24 cellular contexts compared by ENCODE assay signal in the genomic region with DNA sequence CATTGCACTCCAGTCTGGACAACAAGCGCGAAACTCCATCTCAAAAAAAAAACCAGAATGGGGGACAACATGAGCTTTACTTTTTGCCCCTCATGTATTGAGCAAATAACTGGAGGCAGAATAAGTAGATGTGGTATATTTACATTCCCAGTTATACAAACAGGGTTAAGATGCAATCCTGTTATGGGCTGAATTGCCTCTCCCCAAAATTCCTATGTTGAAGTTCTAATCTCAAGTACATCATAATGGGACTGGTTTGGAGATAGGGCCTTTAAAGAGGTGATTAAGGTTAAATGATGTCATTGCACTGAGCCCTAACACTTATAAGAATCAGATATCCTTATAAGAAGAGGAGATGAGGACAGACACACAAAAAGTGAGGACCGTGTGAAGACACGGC.
DNase-seq lines count a peak whose midpoint lies in the region; ATAC-seq, FAIRE-seq and TF ChIP-seq lines count a peak whose summit lies in the region.
"Had no signal": no experiment of that assay in that cellular context is flagged by ENCODE, and none has a peak within 500 bp of the region (broad histone marks: within the 10 kb centered on the region; RNA-seq: fewer than 3 reads in every experiment).

No MANE protein-coding gene starts in this region.

- H3K4me3 ChIP-seq in left lung (no peak overlapping the region), upper lobe of right lung (no peak overlapping the region), HAP-1 (no peak overlapping the region), pancreas (no peak overlapping the region)
- H3K4me3 ChIP-seq: BLaER1, GM12878 had no signal

- no peaks in the 10 kb centered on the region for H3K4me1 ChIP-seq in left lung
- H3K4me1 ChIP-seq in upper lobe of right lung = no peaks in the 10 kb centered on the region
- no peaks in the 10 kb centered on the region for H3K4me1 ChIP-seq in HAP-1
- H3K4me1 ChIP-seq in pancreas = no peaks in the 10 kb centered on the region
- H3K4me1 ChIP-seq: BE2C, BLaER1 had no signal

- FAIRE-seq in pancreas (lab: Jason Lieb, UNC) = no peak
- FAIRE-seq: A204.1, GM12878, GM12892, GM18507 had no signal

- peak; percentile 78 for ATAC-seq in left lung
- peak; percentile 66 for ATAC-seq in upper lobe of right lung
- no peak for ATAC-seq in pancreas
- ATAC-seq: GM12878 had no signal

- in situ Hi-C loops in HAP-1 (cut with MboI; ENCODE audit: low sequenced_read_pairs) = no loop called here

- 84 to 88% methylated on average over 4 of the region's 4 CpGs for WGBS in pancreas, 2 donors

- H3K27ac ChIP-seq in left lung (no peak overlapping the region), upper lobe of right lung (no peak overlapping the region), pancreas (no peak overlapping the region)
- H3K27ac ChIP-seq: BLaER1 had no signal

- intact Hi-C loops in left lung (cut with DNase I) (no loop called here), upper lobe of right lung (cut with DNase I) (no loop called here), pancreas (cut with DNase I) (no loop called here)

- H3K36me3 ChIP-seq in left lung (no peaks in the 10 kb centered on the region), upper lobe of right lung (no peaks in the 10 kb centered on the region), HAP-1 (replicated peaks) (no peaks in the 10 kb centered on the region), pancreas (no peaks in the 10 kb centered on the region)
- H3K36me3 ChIP-seq: BE2C, BLaER1 had no signal

- H3K27me3 ChIP-seq in left lung (no peaks in the 10 kb centered on the region), upper lobe of right lung (no peaks in the 10 kb centered on the region), HAP-1 (ENCODE audit: low read depth) (no peaks in the 10 kb centered on the region), pancreas (no peaks in the 10 kb centered on the region)
- H3K27me3 ChIP-seq: BE2C, BLaER1 had no signal

- peak; percentile 8 for DNase-seq in islet precursor cell
- no peak for DNase-seq in left lung
- no peak for DNase-seq in upper lobe of right lung
- no peak for DNase-seq in HAP-1 (ENCODE audit: low spot score in 2 of 2)
- no peak for DNase-seq in pancreas
- DNase-seq: 8988T; ACHN; BE2C; C1 segment of cervical spinal cord; CD4-positive, alpha-beta memory T cell; CD4-positive, CD25-positive, alpha-beta regulatory T cell; CD8-positive, alpha-beta memory T cell; COR-L47; DMS 273 treated with DMSO at 0.1 percent for 48 hours; DMS53; DMS79; DND-41; EL; GDM1 had no signal

- no peaks in the 10 kb centered on the region for H3K9me3 ChIP-seq in left lung
- no peaks in the 10 kb centered on the region for H3K9me3 ChIP-seq in upper lobe of right lung
- H3K9me3 ChIP-seq in HAP-1 = no peaks in the 10 kb centered on the region
- no peaks in the 10 kb centered on the region for H3K9me3 ChIP-seq in pancreas
- H3K9me3 ChIP-seq: BE2C, BLaER1 had no signal

- TF ChIP-seq CTCF in left lung (IDR thresholded peaks at IDR 0.05) (no peak), upper lobe of right lung (IDR thresholded peaks at IDR 0.05) (no peak), pancreas (IDR thresholded peaks at IDR 0.05) (no peak)

Comparison
In these comparisons a context has a peak if more than half of its experiments do, and no peak if none do; other contexts are left out.
1. ATAC-seq: peak in left lung (single experiment) and upper lobe of right lung (single experiment); none in pancreas (0 of 4).